In genomic region chr12:55847603-55848329, GRCh38 we compare ENCODE assay signal across 8 cellular contexts. TPM values are rescaled to one million over a fixed set of nuclear protein-coding genes. Genes with fewer than 3 reads are reported as not detected.
A peak's percentile ranks its signal among the peaks of the same experiment; 100 is the strongest.
DNase-seq lines count a peak whose midpoint lies in the region; ATAC-seq and TF ChIP-seq lines count a peak whose summit lies in the region.

No MANE protein-coding gene starts in this region.

- peak; percentile 37 for DNase-seq in GM23338 (ENCODE audit: low spot score)
- DNase-seq in T1000 (lab: John Stamatoyannopoulos, UW), result peak; percentile 91
- DNase-seq in fibroblast of lung (ENCODE audit: low read depth in 2 of 2), result peak; percentile 99 to 100
- peak; percentile 44 for DNase-seq in nephron progenitor cell
- no peak for DNase-seq in KG1 (lab: John Stamatoyannopoulos, UW)
- no peak for DNase-seq in NCI-H1048 (lab: John Stamatoyannopoulos, UW)
- DNase-seq in HT-29 (ENCODE audit: low spot score), result no peak

- no peaks in the 10 kb centered on the region for H3K79me2 ChIP-seq in GM23338 (replicated peaks; ENCODE audit: insufficient read depth)
- no peaks in the 10 kb centered on the region for H3K79me2 ChIP-seq in fibroblast of lung (ENCODE audit: control insufficient read depth, insufficient read depth, low read length)

- H3K36me3 Mint-ChIP-seq in GM23338 (ENCODE audit: low read depth) (no peaks in the 10 kb centered on the region; the same call in 2 of the 3 replicates), nephron progenitor cell (ENCODE audit: low read depth) (no peaks in the 10 kb centered on the region)

- H2AFZ ChIP-seq in GM23338, result peak overlapping the region; percentile 93
- H2AFZ ChIP-seq in fibroblast of lung (ENCODE audit: low read length), result peak overlapping the region; percentile 27

- peak overlapping the region; percentile 66 for H3K9ac ChIP-seq in fibroblast of lung (ENCODE audit: insufficient read depth, low read length)

- H3K4me1 ChIP-seq in GM23338 (ENCODE audit: insufficient read depth) (peaks cover 5% of the 10 kb centered on the region; the same call in 1 of the 2 replicates), fibroblast of lung (ENCODE audit: control insufficient read depth, extremely low read depth, insufficient read depth, low read length) (peaks cover 15% of the 10 kb centered on the region)

- peak; percentile 39 for ATAC-seq in GM23338
- ATAC-seq in HG02981 (IDR thresholded peaks at IDR 0.05; ENCODE audit: unreplicated experiment), result no peak

- H3K4me2 ChIP-seq in GM23338, result no peak overlapping the region
- peak overlapping the region; percentile 81 for H3K4me2 ChIP-seq in fibroblast of lung (ENCODE audit: extremely low read depth, insufficient read depth, low read length)

- H4K20me1 ChIP-seq in GM23338 (replicated peaks; ENCODE audit: insufficient read depth) (no peaks in the 10 kb centered on the region), fibroblast of lung (ENCODE audit: control insufficient read depth, extremely low read depth, insufficient read depth, low read length) (no peaks in the 10 kb centered on the region)

- H3K9me3 ChIP-seq in fibroblast of lung (ENCODE audit: control insufficient read depth, insufficient read depth, low read depth, low read length), result no peaks in the 10 kb centered on the region

- H3K27me3 Mint-ChIP-seq in GM23338 (ENCODE audit: insufficient read depth, low read depth, poor library complexity), result peaks cover 11% of the 10 kb centered on the region
- peaks cover 4% of the 10 kb centered on the region for H3K27me3 Mint-ChIP-seq in nephron progenitor cell (ENCODE audit: low read depth, poor library complexity)

- H3K27me3 ChIP-seq in GM23338 (ENCODE audit: insufficient read depth) (no peaks in the 10 kb centered on the region), fibroblast of lung (ENCODE audit: control insufficient read depth, insufficient read depth, low read length) (no peaks in the 10 kb centered on the region)

- 0 out of 2 replicates have a peak, but pooled peaks cover 3% of the 10 kb centered on the region for H3F3A ChIP-seq in GM23338 (replicated peaks; ENCODE audit: low read depth)

- H3K9me3 Mint-ChIP-seq in GM23338, result no peaks in the 10 kb centered on the region
- no peaks in the 10 kb centered on the region for H3K9me3 Mint-ChIP-seq in nephron progenitor cell

- H3K9me2 ChIP-seq in GM23338 (ENCODE audit: insufficient read depth), result no peaks in the 10 kb centered on the region

- H3K27ac ChIP-seq in GM23338 (ENCODE audit: low read depth) (no peak overlapping the region), fibroblast of lung (ENCODE audit: insufficient read depth, low read length) (peak overlapping the region; percentile 99)

- TF ChIP-seq CTCF in GM23338 (conservative IDR thresholded peaks at IDR 0.05; ENCODE audit: low read depth in 2 of 2) (no peak), fibroblast of lung (conservative IDR thresholded peaks at IDR 0.05 in 1 of 2, IDR thresholded peaks at IDR 0.05 in 1 of 2; ENCODE audit: low read depth in 1 of 2, low read length in 2 of 2) (no peak), nephron progenitor cell (IDR thresholded peaks at IDR 0.05) (no peak)

- peaks cover 23% of the 10 kb centered on the region; the same call in 2 of the 3 replicates for H3K4me1 Mint-ChIP-seq in GM23338
- peaks cover 75% of the 10 kb centered on the region for H3K4me1 Mint-ChIP-seq in nephron progenitor cell

- H3K36me3 ChIP-seq in GM23338 (ENCODE audit: insufficient read depth) (no peaks in the 10 kb centered on the region), fibroblast of lung (ENCODE audit: control insufficient read depth, insufficient read depth, low read length) (no peaks in the 10 kb centered on the region)

- H3K4me3 ChIP-seq in GM23338 (no peak overlapping the region), fibroblast of lung (replicated peaks in 1 of 4; ENCODE audit: control extremely low read depth in 1 of 4, insufficient read depth in 1 of 4, low read depth in 3 of 4, low read length in 4 of 4) (peak overlapping the region in 3 of 4 experiments; percentile 5 to 42 (median 36))

- H3K4me3 Mint-ChIP-seq in GM23338 (no peak overlapping the region), nephron progenitor cell (no peak overlapping the region)

- H3K27ac Mint-ChIP-seq in GM23338 (no peak overlapping the region), nephron progenitor cell (peak overlapping the region; percentile 88)

TF ChIP-seq in GM23338, 12 proteins besides CTCF, POLR2A, EP300 and RAD21 (continues in another document):
- no peak for TF ChIP-seq CREB1 (CRISPR knock-in tag; IDR thresholded peaks at IDR 0.05; ENCODE audit: low read depth)
- TF ChIP-seq EZH2 (IDR thresholded peaks at IDR 0.05; ENCODE audit: low read depth, unreplicated experiment), result no peak
- no peak for TF ChIP-seq ZNF331 (CRISPR knock-in tag; IDR thresholded peaks at IDR 0.05; ENCODE audit: low read depth)
- TF ChIP-seq STAT1 (IDR thresholded peaks at IDR 0.05; ENCODE audit: unreplicated experiment), result no peak
- no peak for TF ChIP-seq JUNB (IDR thresholded peaks at IDR 0.05; ENCODE audit: unreplicated experiment)
- TF ChIP-seq EZH2phosphoT487 (IDR thresholded peaks at IDR 0.05; ENCODE audit: unreplicated experiment), result no peak
- no peak for TF ChIP-seq ETS1 (IDR thresholded peaks at IDR 0.05)

RNA-seq across cellular contexts. Expression of gene MMP19, which starts 5.0 kb away (rescaled TPM):
- total RNA-seq in GM23338 (2014; rRNA removed; shearing (Covaris generic)), result 0.08 and 1.4 TPM in 2 replicates
- polyA plus RNA-seq in GM23338 (2016; fragmentation: Nextera tagmentation; extraction: Ambion mirVana) (0.17 and 1.5 TPM in 2 replicates), fibroblast of lung (18.3 and 21.8 TPM in 2 replicates)
- 3.3 and 7.1 TPM in 2 replicates for total RNA-seq in fibroblast of lung
- 16.5 and 17.7 TPM in 2 replicates for polyA plus RNA-seq in fibroblast of lung (2012)
- polyA minus RNA-seq in fibroblast of lung (ENCODE audit: low replicate concordance), result 10.8 and 18.7 TPM in 2 replicates
- total RNA-seq in HT-29 (2014; rRNA removed; shearing (Covaris generic)), result not detected in 2 replicates

RNA-seq across cellular contexts. Expression of gene DNAJC14, which starts 18.4 kb away (rescaled TPM):
- 28.9 and 35.1 TPM in 2 replicates for total RNA-seq in GM23338 (2014; rRNA removed; shearing (Covaris generic))
- polyA plus RNA-seq in GM23338 (2016; fragmentation: Nextera tagmentation; extraction: Ambion mirVana) (8.9 and 9.7 TPM in 2 replicates), fibroblast of lung (11.5 and 12.2 TPM in 2 replicates)
- 56.0 and 66.7 TPM in 2 replicates for total RNA-seq in fibroblast of lung
- 23.9 and 25.1 TPM in 2 replicates for polyA plus RNA-seq in fibroblast of lung (2012)
- polyA minus RNA-seq in fibroblast of lung (ENCODE audit: low replicate concordance), result 41.8 and 55.5 TPM in 2 replicates
- 30.3 and 35.7 TPM in 2 replicates for total RNA-seq in HT-29 (2014; rRNA removed; shearing (Covaris generic))

RNA-seq across cellular contexts. Expression of gene ORMDL2, which starts 29.9 kb away (rescaled TPM):
- total RNA-seq in GM23338 (2014; rRNA removed; shearing (Covaris generic)), result 12.4 and 18.0 TPM in 2 replicates
- 55.1 and 58.7 TPM in 2 replicates for polyA plus RNA-seq in GM23338 (2016; fragmentation: Nextera tagmentation; extraction: Ambion mirVana)
- total RNA-seq in fibroblast of lung, result 15.7 and 26.9 TPM in 2 replicates
- polyA plus RNA-seq in fibroblast of lung, result 54.5 and 60.6 TPM in 2 replicates
- 77.1 and 86.5 TPM in 2 replicates for polyA plus RNA-seq in fibroblast of lung (2012)
- 126 and 177 TPM in 2 replicates for polyA minus RNA-seq in fibroblast of lung (ENCODE audit: low replicate concordance)
- total RNA-seq in HT-29 (2014; rRNA removed; shearing (Covaris generic)), result 35.1 and 46.6 TPM in 2 replicates

RNA-seq across cellular contexts. Expression of gene SARNP, which starts 30.2 kb away (rescaled TPM):
- total RNA-seq in GM23338 (2014; rRNA removed; shearing (Covaris generic)), result 96.0 and 115 TPM in 2 replicates
- 291 and 313 TPM in 2 replicates for polyA plus RNA-seq in GM23338 (2016; fragmentation: Nextera tagmentation; extraction: Ambion mirVana)
- total RNA-seq in fibroblast of lung, result 83.0 and 88.5 TPM in 2 replicates
- polyA plus RNA-seq in fibroblast of lung, result 172 and 183 TPM in 2 replicates
- polyA plus RNA-seq in fibroblast of lung (2012), result 129 and 130 TPM in 2 replicates
- 4.5 and 10.6 TPM in 2 replicates for polyA minus RNA-seq in fibroblast of lung (ENCODE audit: low replicate concordance)
- 39.3 and 47.7 TPM in 2 replicates for total RNA-seq in HT-29 (2014; rRNA removed; shearing (Covaris generic))

Comparison
In these comparisons a context has a peak if more than half of its experiments do, and no peak if none do; other contexts are left out.
1. DNase-seq: peak in GM23338 (single experiment), T1000 (single experiment), fibroblast of lung (2 of 2) and nephron progenitor cell (single experiment); none in KG1 (single experiment), NCI-H1048 (single experiment) and HT-29 (single experiment).